In genomic region chr4:110088670-110089069, GRCh38 we compare ENCODE assay signal across 9 cellular contexts.
DNase-seq lines count a peak whose midpoint lies in the region; ATAC-seq and TF ChIP-seq lines count a peak whose summit lies in the region.
"Had no signal": no experiment of that assay in that cellular context is flagged by ENCODE, and none has a peak within 500 bp of the region (broad histone marks: within the 10 kb centered on the region; RNA-seq: fewer than 3 reads in every experiment).

No MANE protein-coding gene starts in this region.

- H4K91ac ChIP-seq in mesenchymal stem cell (ENCODE audit: low read length), result no peak overlapping the region

- H3K23ac ChIP-seq in mesenchymal stem cell (ENCODE audit: low read length in 2 of 2), result no peak overlapping the region

- no peak overlapping the region for H3K27ac ChIP-seq in mesenchymal stem cell (ENCODE audit: low read length, poor library complexity, severe bottlenecking)

- no peak overlapping the region for H3K4ac ChIP-seq in mesenchymal stem cell (ENCODE audit: low read depth in 1 of 2, low read length in 2 of 2)

- ATAC-seq in GM18909 (IDR thresholded peaks at IDR 0.05; ENCODE audit: poor library complexity, unreplicated experiment) (peak; percentile 64), HG02852 (IDR thresholded peaks at IDR 0.05; ENCODE audit: unreplicated experiment) (peak; percentile 85), SK-N-SH treated with all-trans-retinoic acid at 6 μM for 48 hours (peak; percentile 8; the same call in 1 of the 3 replicates), left lobe of liver (no peak), GM21526 (IDR thresholded peaks at IDR 0.05; ENCODE audit: low FRiP score, unreplicated experiment) (no peak)

- H3K36me3 ChIP-seq in mesenchymal stem cell (ENCODE audit: control insufficient read depth in 1 of 2, insufficient read depth in 2 of 2, low read depth in 1 of 2, low read length in 2 of 2), result no peaks in the 10 kb centered on the region

- H2BK5ac ChIP-seq in mesenchymal stem cell (ENCODE audit: low read depth, low read length, poor library complexity, severe bottlenecking), result no peak overlapping the region

- H3K4me1 ChIP-seq in mesenchymal stem cell (ENCODE audit: control insufficient read depth, insufficient read depth, low read depth, low read length), result peaks cover 3% of the 10 kb centered on the region

- H2BK12ac ChIP-seq in mesenchymal stem cell (ENCODE audit: low read length in 2 of 2), result no peak overlapping the region

- H3K9me3 ChIP-seq in mesenchymal stem cell (ENCODE audit: control insufficient read depth, low read length), result no peaks in the 10 kb centered on the region

- H3K27me3 ChIP-seq in mesenchymal stem cell (ENCODE audit: control insufficient read depth in 1 of 2, insufficient read depth in 1 of 2, low read length in 2 of 2), result no peaks in the 10 kb centered on the region

- no peak overlapping the region for H2BK120ac ChIP-seq in mesenchymal stem cell (ENCODE audit: low read depth, low read length)

- H3K4me2 ChIP-seq in mesenchymal stem cell (ENCODE audit: low read length, poor library complexity, severe bottlenecking), result no peak overlapping the region

- H2BK15ac ChIP-seq in mesenchymal stem cell (ENCODE audit: low read depth, poor library complexity, severe bottlenecking), result no peak overlapping the region

- DNase-seq in mesenchymal stem cell (peak; percentile 81), left lobe of liver (ENCODE audit: low spot score) (no peak), cerebellar cortex (ENCODE audit: low spot score) (no peak), GOT3 (lab: John Stamatoyannopoulos, UW) (no peak)

- no peak overlapping the region for H3K14ac ChIP-seq in mesenchymal stem cell (ENCODE audit: low read length in 2 of 2)

- peaks cover 11% of the 10 kb centered on the region for H3K79me1 ChIP-seq in mesenchymal stem cell (replicated peaks; ENCODE audit: low read length, poor library complexity, severe bottlenecking)

- 67% methylated on average over 4 of the region's 4 CpGs for WGBS in mesenchymal stem cell

- no peak overlapping the region for H3K9ac ChIP-seq in mesenchymal stem cell (ENCODE audit: low read length)

- no peak overlapping the region for H2AFZ ChIP-seq in mesenchymal stem cell (ENCODE audit: low read depth, low read length)

- no peak overlapping the region for H3K4me3 ChIP-seq in mesenchymal stem cell (ENCODE audit: insufficient read depth in 1 of 2, low read depth in 1 of 2, low read length in 2 of 2)
- H3K4me3 ChIP-seq: lung had no signal

- H2AK5ac ChIP-seq in mesenchymal stem cell (ENCODE audit: low read length, severe bottlenecking), result no peak overlapping the region

- no peak overlapping the region for H4K8ac ChIP-seq in mesenchymal stem cell (ENCODE audit: low read length)

- H3K18ac ChIP-seq in mesenchymal stem cell (ENCODE audit: low read depth in 1 of 2, low read length in 2 of 2), result no peak overlapping the region

TF ChIP-seq in SK-N-SH treated with all-trans-retinoic acid at 6 μM for 48 hours, 23 proteins besides CTCF, POLR2A, EP300 and RAD21:
- TF ChIP-seq ZC3H10 (CRISPR knock-in tag; IDR thresholded peaks at IDR 0.05) (0 out of 2 replicates have a peak, but pooled peaks have one; percentile 30), ZFP3 (CRISPR knock-in tag; IDR thresholded peaks at IDR 0.05) (no peak), RARB (CRISPR knock-in tag; IDR thresholded peaks at IDR 0.05) (no peak)

Comparison
In these comparisons a context has a peak if more than half of its experiments do, and no peak if none do; other contexts are left out.
1. ATAC-seq: peak in GM18909 (single experiment), HG02852 (single experiment) and SK-N-SH treated with all-trans-retinoic acid at 6 μM for 48 hours (single experiment); none in left lobe of liver (single experiment) and GM21526 (single experiment).